In the genomic region with DNA sequence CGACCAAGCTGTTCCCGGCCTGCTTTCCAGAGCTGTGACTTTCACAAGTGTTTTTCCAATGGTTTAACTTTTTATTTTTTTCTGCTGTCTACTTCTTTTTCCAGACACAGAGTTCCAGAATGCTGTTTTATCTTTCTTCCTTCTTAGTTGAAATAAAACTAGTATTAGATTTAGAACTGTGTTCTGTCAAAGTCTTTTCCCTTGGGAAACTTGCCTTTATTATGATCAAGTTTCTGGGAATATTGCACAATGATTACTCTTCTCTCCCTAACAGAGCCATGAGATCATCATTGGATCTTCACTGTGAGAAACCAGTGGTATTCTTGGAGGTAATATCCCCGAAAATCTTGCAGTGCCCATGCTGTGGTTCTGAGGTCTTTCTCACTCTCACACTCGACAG, we compare ENCODE assay signal across 20 cellular contexts.
DNase-seq lines count a peak whose midpoint lies in the region; ATAC-seq and TF ChIP-seq lines count a peak whose summit lies in the region.
"Had no signal": no experiment of that assay in that cellular context is flagged by ENCODE, and none has a peak within 500 bp of the region (broad histone marks: within the 10 kb centered on the region; RNA-seq: fewer than 3 reads in every experiment).

No MANE protein-coding gene starts in this region.

- H3K9me3 ChIP-seq in thoracic aorta (no peaks in the 10 kb centered on the region), left lung (no peaks in the 10 kb centered on the region)

- peaks cover 28 to 37% of the 10 kb centered on the region in 2 donors for H3K4me1 ChIP-seq in thoracic aorta (ENCODE audit: control insufficient read depth in 1 of 2, low read depth in 2 of 2)
- H3K4me1 ChIP-seq in left lung, result no peaks in the 10 kb centered on the region

- CTCF ChIA-PET in RWPE1 (lab: Yijun Ruan, JAX), result no interaction called here

- ATAC-seq in thoracic aorta (ENCODE audit: insufficient number of reproducible peaks, low FRiP score, low read depth) (no peak), left lung (no peak), GM19328 (IDR thresholded peaks at IDR 0.05; ENCODE audit: unreplicated experiment) (no peak)
- ATAC-seq: stimulated activated naive CD8-positive, alpha-beta T cell treated with anti-CD3 and anti-CD28 coated beads, Interleukin-15, amount 100 ng/mL, for 72 hours had no signal

- intact Hi-C loops in left lung (cut with DNase I), result no loop called here

- H3K27me3 ChIP-seq in thoracic aorta (replicated peaks; ENCODE audit: insufficient read depth) (no peaks in the 10 kb centered on the region), left lung (no peaks in the 10 kb centered on the region)

- TF ChIP-seq CTCF in epithelial cell of esophagus (IDR thresholded peaks at IDR 0.05; ENCODE audit: insufficient read depth, low read depth, low read length, missing control alignments) (no peak), thoracic aorta (IDR thresholded peaks at IDR 0.05) (no peak), left lung (IDR thresholded peaks at IDR 0.05) (no peak), RWPE1 (conservative IDR thresholded peaks at IDR 0.05; ENCODE audit: low read depth) (no peak)

- H3K4me3 ChIP-seq in epithelial cell of esophagus (ENCODE audit: low read length) (no peak overlapping the region), thoracic aorta (no peak overlapping the region), left lung (no peak overlapping the region)

- peak overlapping the region; percentile 14 to 48 for H3K27ac ChIP-seq in thoracic aorta
- no peak overlapping the region for H3K27ac ChIP-seq in left lung
- no peak overlapping the region for H3K27ac ChIP-seq in RWPE1

- H3K36me3 ChIP-seq in thoracic aorta (no peaks in the 10 kb centered on the region), left lung (no peaks in the 10 kb centered on the region)

- POLR2A ChIA-PET in RWPE1 (lab: Yijun Ruan, JAX; ENCODE audit: low non-redundant PET), result no interaction called here

- DNase-seq in RPMI7951 (ENCODE audit: low read depth) (peak; percentile 8), epithelial cell of esophagus (ENCODE audit: low read depth) (peak; percentile 60), iris pigment epithelial cell (ENCODE audit: low read depth) (peak; percentile 9), thoracic aorta (ENCODE audit: low spot score) (no peak), left lung (no peak), RWPE1 (ENCODE audit: low spot score) (no peak), middle frontal gyrus (ENCODE audit: extremely low spot score, low spot score) (no peak)
- DNase-seq: activated CD4-positive, alpha-beta T cell treated with anti-CD3 and anti-CD28 coated beads for 1 hour; activated CD8-positive, alpha-beta memory T cell treated with anti-CD3 and anti-CD28 coated beads, Interleukin-2, amount 50 U/mL, for 48 hours; activated naive CD4-positive, alpha-beta T cell treated with anti-CD3 and anti-CD28 coated beads for 36 hours; C1 segment of cervical spinal cord; caudate nucleus; DMS53; endodermal cell; head of caudate nucleus; NCI-H1436; NCI-H345; occipital lobe; stimulated activated naive CD8-positive, alpha-beta T cell treated with anti-CD3 and anti-CD28 coated beads, Interleukin-15, amount 100 ng/mL, for 72 hours had no signal

Comparison
In these comparisons a context has a peak if more than half of its experiments do, and no peak if none do; other contexts are left out.
1. DNase-seq: peak in RPMI7951 (single experiment), epithelial cell of esophagus (single experiment) and iris pigment epithelial cell (single experiment); none in thoracic aorta (single experiment), left lung (0 of 2), RWPE1 (single experiment) and middle frontal gyrus (single experiment).
2. H3K27ac ChIP-seq: peak in thoracic aorta (2 of 2); none in left lung (0 of 2) and RWPE1 (single experiment).